In the genomic region with DNA sequence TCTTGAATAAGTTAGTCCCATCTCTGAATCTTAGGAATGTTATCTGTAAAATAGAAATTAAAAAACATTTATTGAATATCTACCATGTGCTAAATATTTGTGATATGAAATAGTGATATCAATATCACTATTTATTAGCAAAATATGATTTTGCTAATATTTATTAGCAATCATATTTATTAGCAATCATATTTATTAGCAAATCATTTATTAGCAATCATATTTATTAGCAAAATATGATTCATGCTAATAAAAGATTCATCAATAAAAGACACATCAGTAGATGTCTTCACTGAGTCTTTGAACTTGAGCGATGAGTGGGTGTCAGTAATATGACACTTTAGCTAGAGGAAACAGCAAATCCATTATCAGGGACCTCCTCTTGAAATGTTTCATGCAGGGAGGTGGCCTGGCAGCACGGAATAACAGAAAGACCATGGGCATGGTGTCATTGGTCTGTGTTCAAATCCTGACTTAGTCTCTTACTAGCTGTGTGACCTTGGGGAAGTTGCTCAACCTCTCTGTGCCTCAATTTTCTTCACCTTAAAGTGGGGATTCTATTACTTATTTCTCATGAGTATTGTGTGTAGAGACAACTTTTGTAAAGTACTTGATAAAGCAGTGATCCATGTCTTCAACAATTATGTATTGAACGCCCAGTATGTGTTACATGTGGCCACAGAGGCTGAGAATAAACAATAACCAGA, we compare ENCODE assay signal across 2 cellular contexts.
TF ChIP-seq lines count a peak whose summit lies in the region.

No MANE protein-coding gene starts in this region.

TF ChIP-seq in HepG2, 621 proteins besides CTCF, POLR2A, EP300 and RAD21:
- no peak for TF ChIP-seq PTBP1 (IDR thresholded peaks at IDR 0.05; ENCODE audit: low read depth, low read length, poor library complexity, severe bottlenecking)
- no peak for TF ChIP-seq HBP1 (CRISPR knock-in tag; IDR thresholded peaks at IDR 0.05; ENCODE audit: low read depth)
- TF ChIP-seq ZNF34 (CRISPR knock-in tag; IDR thresholded peaks at IDR 0.05; ENCODE audit: borderline replicate concordance) = no peak
- peak; percentile 38; the same call in 1 of the 2 replicates for TF ChIP-seq ZNF768 (CRISPR knock-in tag; IDR thresholded peaks at IDR 0.05)
- TF ChIP-seq PREB (CRISPR knock-in tag; IDR thresholded peaks at IDR 0.05) = no peak
- TF ChIP-seq ZNF589 (CRISPR knock-in tag; conservative IDR thresholded peaks at IDR 0.05) = no peak

TF ChIP-seq in GM12878, 131 proteins besides CTCF, POLR2A, EP300 and RAD21:
- no peak for TF ChIP-seq BMI1 (IDR thresholded peaks at IDR 0.05; ENCODE audit: borderline replicate concordance)
- TF ChIP-seq TCF12 (IDR thresholded peaks at IDR 0.05; ENCODE audit: low read depth, low read length) = no peak
- no peak for TF ChIP-seq ZSCAN29 (IDR thresholded peaks at IDR 0.05)
- peak; percentile 83 for TF ChIP-seq SMARCA5 (IDR thresholded peaks at IDR 0.05)
- TF ChIP-seq, protein P1, sequence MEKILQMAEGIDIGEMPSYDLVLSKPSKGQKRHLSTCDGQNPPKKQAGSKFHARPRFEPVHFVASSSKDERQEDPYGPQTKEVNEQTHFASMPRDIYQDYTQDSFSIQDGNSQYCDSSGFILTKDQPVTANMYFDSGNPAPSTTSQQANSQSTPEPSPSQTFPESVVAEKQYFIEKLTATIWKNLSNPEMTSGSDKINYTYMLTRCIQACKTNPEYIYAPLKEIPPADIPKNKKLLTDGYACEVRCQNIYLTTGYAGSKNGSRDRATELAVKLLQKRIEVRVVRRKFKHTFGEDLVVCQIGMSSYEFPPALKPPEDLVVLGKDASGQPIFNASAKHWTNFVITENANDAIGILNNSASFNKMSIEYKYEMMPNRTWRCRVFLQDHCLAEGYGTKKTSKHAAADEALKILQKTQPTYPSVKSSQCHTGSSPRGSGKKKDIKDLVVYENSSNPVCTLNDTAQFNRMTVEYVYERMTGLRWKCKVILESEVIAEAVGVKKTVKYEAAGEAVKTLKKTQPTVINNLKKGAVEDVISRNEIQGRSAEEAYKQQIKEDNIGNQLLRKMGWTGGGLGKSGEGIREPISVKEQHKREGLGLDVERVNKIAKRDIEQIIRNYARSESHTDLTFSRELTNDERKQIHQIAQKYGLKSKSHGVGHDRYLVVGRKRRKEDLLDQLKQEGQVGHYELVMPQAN (conservative IDR thresholded peaks at IDR 0.05) = no peak
- peak; percentile 85 for TF ChIP-seq ZNF217 (IDR thresholded peaks at IDR 0.05)
- no peak for TF ChIP-seq PBX3 (IDR thresholded peaks at IDR 0.05; ENCODE audit: insufficient replicate concordance, low read depth, low read length)
- TF ChIP-seq, protein P2, sequence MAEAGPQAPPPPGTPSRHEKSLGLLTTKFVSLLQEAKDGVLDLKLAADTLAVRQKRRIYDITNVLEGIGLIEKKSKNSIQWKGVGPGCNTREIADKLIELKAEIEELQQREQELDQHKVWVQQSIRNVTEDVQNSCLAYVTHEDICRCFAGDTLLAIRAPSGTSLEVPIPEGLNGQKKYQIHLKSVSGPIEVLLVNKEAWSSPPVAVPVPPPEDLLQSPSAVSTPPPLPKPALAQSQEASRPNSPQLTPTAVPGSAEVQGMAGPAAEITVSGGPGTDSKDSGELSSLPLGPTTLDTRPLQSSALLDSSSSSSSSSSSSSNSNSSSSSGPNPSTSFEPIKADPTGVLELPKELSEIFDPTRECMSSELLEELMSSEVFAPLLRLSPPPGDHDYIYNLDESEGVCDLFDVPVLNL (IDR thresholded peaks at IDR 0.05; ENCODE audit: low read depth, low read length) = no peak
- no peak for TF ChIP-seq NFXL1 (IDR thresholded peaks at IDR 0.05; ENCODE audit: borderline replicate concordance)
- no peak for TF ChIP-seq BCLAF1 (IDR thresholded peaks at IDR 0.05)
- no peak for TF ChIP-seq JUND (IDR thresholded peaks at IDR 0.05; ENCODE audit: low read depth, low read length)
- no peak for TF ChIP-seq MXI1 (IDR thresholded peaks at IDR 0.05; ENCODE audit: low read depth, low read length)
- no peak for TF ChIP-seq WRNIP1 (IDR thresholded peaks at IDR 0.05; ENCODE audit: borderline replicate concordance, low read depth, low read length)
- TF ChIP-seq ZNF687 (IDR thresholded peaks at IDR 0.05) = no peak
- TF ChIP-seq MYC (IDR thresholded peaks at IDR 0.05; ENCODE audit: insufficient read depth, insufficient read length, insufficient replicate concordance, low read length, severe bottlenecking) = no peak
- TF ChIP-seq CHD4 (IDR thresholded peaks at IDR 0.05) = no peak
- no peak for TF ChIP-seq HDGF (IDR thresholded peaks at IDR 0.05)
TF ChIP-seq in GM12878: peak in this region for 2.
